In genomic region chr2:128404709-128405466, GRCh38 we compare ENCODE assay signal across 20 cellular contexts.
"Had no signal": no experiment of that assay in that cellular context is flagged by ENCODE, and none has a peak within 500 bp of the region (broad histone marks: within the 10 kb centered on the region; RNA-seq: fewer than 3 reads in every experiment).

No MANE protein-coding gene starts in this region.

- H3K9ac ChIP-seq: neural progenitor cell, parathyroid adenoma had no signal

- DNase-seq: activated CD4-positive, alpha-beta T cell treated with anti-CD3 and anti-CD28 coated beads, Interleukin-2, amount 50 U/mL, for 4 hours; activated CD4-positive, CD25-positive, alpha-beta regulatory T cell treated with anti-CD3 and anti-CD28 coated beads, Interleukin-2, amount 50 U/mL, for 72 hours; activated naive CD4-positive, alpha-beta T cell treated with Interleukin-2 at 50 U/mL for 16 hours; activated naive CD8-positive, alpha-beta T cell treated with anti-CD3 and anti-CD28 coated beads, Interleukin-2, amount 50 U/mL, for 24 hours; activated T-cell treated with anti-CD3 and anti-CD28 coated beads, Interleukin-2, amount 50 U/mL, for 72 hours; cortex of kidney; effector memory CD8-positive, alpha-beta T cell; kidney; left ventricle myocardium superior; midbrain; stimulated activated naive CD4-positive, alpha-beta T cell; T-helper 17 cell had no signal

- H3K4me2 ChIP-seq: neural progenitor cell had no signal

- H3K4me1 ChIP-seq: ascending aorta, gastroesophageal sphincter, parathyroid adenoma, right atrium auricular region, uterus had no signal

- H2AFZ ChIP-seq: neural progenitor cell, parathyroid adenoma had no signal

- H3K36me3 ChIP-seq: ascending aorta, cardiac muscle cell, gastroesophageal sphincter, neural progenitor cell, right atrium auricular region, uterus had no signal

- H3K4me3 ChIP-seq: ascending aorta, cardiac muscle cell, gastroesophageal sphincter, neural progenitor cell, right atrium auricular region, uterus had no signal

- H3K27me3 ChIP-seq: ascending aorta, cardiac muscle cell, gastroesophageal sphincter, neural progenitor cell, right atrium auricular region, uterus had no signal

- ATAC-seq: activated CD8-positive, alpha-beta memory T cell treated with anti-CD3 and anti-CD28 coated beads, Interleukin-2, amount 10 ng/mL, durations not matched to agents 7 days and 5 days; activated naive CD8-positive, alpha-beta T cell treated with anti-CD3 and anti-CD28 coated beads, Interleukin-2, amount 50 U/mL, for 24 hours; activated T-cell treated with anti-CD3 and anti-CD28 coated beads, Interleukin-2, amount 50 U/mL, for 72 hours; effector memory CD8-positive, alpha-beta T cell; gastroesophageal sphincter; left ventricle myocardium superior; T-helper 17 cell had no signal

- FAIRE-seq: kidney had no signal

- H3K27ac ChIP-seq: ascending aorta, cardiac muscle cell, gastroesophageal sphincter, neural progenitor cell, parathyroid adenoma, right atrium auricular region, uterus had no signal

- H3K79me2 ChIP-seq: parathyroid adenoma had no signal

- H3K9me3 ChIP-seq: gastroesophageal sphincter, right atrium auricular region, uterus had no signal
